In genomic region chr9:98281281-98281680, GRCh38 we compare ENCODE assay signal across 33 cellular contexts.
"Had no signal": no experiment of that assay in that cellular context is flagged by ENCODE, and none has a peak within 500 bp of the region (broad histone marks: within the 10 kb centered on the region; RNA-seq: fewer than 3 reads in every experiment).

No MANE protein-coding gene starts in this region.

- H3K36me3 Mint-ChIP-seq: activated CD4-positive, alpha-beta memory T cell treated with anti-CD3 and anti-CD28 coated beads for 36 hours; activated CD8-positive, alpha-beta memory T cell treated with anti-CD3 and anti-CD28 coated beads, Interleukin-2, amount 10 ng/mL, durations not matched to agents 7 days and 5 days; activated naive CD8-positive, alpha-beta T cell; T-cell had no signal

- H3K4me1 ChIP-seq: heart left ventricle had no signal

- FAIRE-seq: astrocyte, bronchial epithelial cell, frontal cortex had no signal

- H3K4me3 ChIP-seq: coronary artery, dorsolateral prefrontal cortex, heart left ventricle had no signal

- DNase-seq: activated B cell treated with CpG ODN at 0.5 μM for 24 hours; activated CD4-positive, alpha-beta memory T cell treated with anti-CD3 and anti-CD28 coated beads for 36 hours; activated CD4-positive, alpha-beta T cell treated with anti-CD3 and anti-CD28 coated beads, Interleukin-2, amount 10 ng/mL, durations not matched to agents 24 days and 14 days; activated CD8-positive, alpha-beta memory T cell treated with anti-CD3 and anti-CD28 coated beads, Interleukin-2, amount 10 ng/mL, durations not matched to agents 7 days and 5 days; activated CD8-positive, alpha-beta memory T cell treated with anti-CD3 and anti-CD28 coated beads, Interleukin-2, amount 50 U/mL, for 4 hours; activated CD8-positive, alpha-beta T cell treated with anti-CD3 and anti-CD28 coated beads, Interleukin-2, amount 10 ng/mL, durations not matched to agents 7 days and 5 days; activated gamma-delta T cell; activated naive CD4-positive, alpha-beta T cell; activated naive CD4-positive, alpha-beta T cell treated with anti-CD3 and anti-CD28 coated beads, Interleukin-2, amount 50 U/mL, for 16 hours; activated T-cell treated with anti-CD3 and anti-CD28 coated beads, Interleukin-2, amount 50 U/mL, for 24 hours; activated T-cell treated with anti-CD3 and anti-CD28 coated beads, Interleukin-2, amount 50 U/mL, for 72 hours; amniotic stem cell; anterior cingulate cortex; brain microvascular endothelial cell; dorsolateral prefrontal cortex; effector memory CD4-positive, alpha-beta T cell; foreskin fibroblast; heart left ventricle; T-cell; T1000 had no signal

- H3K4me3 Mint-ChIP-seq: activated B cell treated with CpG ODN at 0.5 μM for 24 hours; activated CD4-positive, alpha-beta memory T cell treated with anti-CD3 and anti-CD28 coated beads for 36 hours; activated CD4-positive, alpha-beta T cell treated with anti-CD3 and anti-CD28 coated beads, Interleukin-2, amount 10 ng/mL, durations not matched to agents 24 days and 14 days; activated CD8-positive, alpha-beta memory T cell treated with anti-CD3 and anti-CD28 coated beads, Interleukin-2, amount 10 ng/mL, durations not matched to agents 7 days and 5 days; activated CD8-positive, alpha-beta T cell treated with anti-CD3 and anti-CD28 coated beads, Interleukin-2, amount 10 ng/mL, durations not matched to agents 7 days and 5 days; activated naive CD8-positive, alpha-beta T cell; activated T-cell treated with anti-CD3 and anti-CD28 coated beads, Interleukin-2, amount 50 U/mL, for 24 hours; activated T-cell treated with anti-CD3 and anti-CD28 coated beads, Interleukin-2, amount 50 U/mL, for 72 hours; central memory CD8-positive, alpha-beta T cell; dendritic cell treated with granulocyte-macrophage colony-stimulating factor and Interleukin-4, amounts not matched to agents 40 ng/mL and 50 ng/mL, for 4 days; endodermal cell; T-cell; T-helper 1 cell treated with Interleukin-12 subunit alpha and Interleukin-12 subunit beta and Interleukin-4 antibody, amounts not matched to agents 30 μg/mL and 1 μg/mL, for 36 hours; T-helper 2 cell treated with Interferon-gamma antibody and Interleukin-4, amounts not matched to agents 5 μg/mL and 100 μg/mL, for 36 hours had no signal

- H3K9me3 ChIP-seq: heart left ventricle had no signal

- H3K36me3 ChIP-seq: brain microvascular endothelial cell, heart left ventricle, WERI-Rb-1 had no signal

- H3K9me3 Mint-ChIP-seq: activated B cell treated with CpG ODN at 0.5 μM for 24 hours; activated CD4-positive, alpha-beta memory T cell treated with anti-CD3 and anti-CD28 coated beads for 36 hours; activated CD4-positive, alpha-beta T cell treated with anti-CD3 and anti-CD28 coated beads, Interleukin-2, amount 10 ng/mL, durations not matched to agents 24 days and 14 days; activated T-cell treated with anti-CD3 and anti-CD28 coated beads, Interleukin-2, amount 50 U/mL, for 24 hours; activated T-cell treated with anti-CD3 and anti-CD28 coated beads, Interleukin-2, amount 50 U/mL, for 72 hours; central memory CD8-positive, alpha-beta T cell; dendritic cell treated with granulocyte-macrophage colony-stimulating factor and Interleukin-4, amounts not matched to agents 40 ng/mL and 50 ng/mL, for 4 days; endodermal cell; T-cell; T-helper 1 cell treated with Interleukin-12 subunit alpha and Interleukin-12 subunit beta and Interleukin-4 antibody, amounts not matched to agents 30 μg/mL and 1 μg/mL, for 36 hours; T-helper 2 cell treated with Interferon-gamma antibody and Interleukin-4, amounts not matched to agents 5 μg/mL and 100 μg/mL, for 36 hours had no signal

- ATAC-seq: activated CD4-positive, CD25-positive, alpha-beta regulatory T cell treated with anti-CD3 and anti-CD28 coated beads, Interleukin-2, amount 50 U/mL, for 24 hours; activated CD8-positive, alpha-beta memory T cell treated with anti-CD3 and anti-CD28 coated beads, Interleukin-2, amount 10 ng/mL, durations not matched to agents 7 days and 5 days; activated CD8-positive, alpha-beta T cell treated with anti-CD3 and anti-CD28 coated beads, Interleukin-2, amount 10 ng/mL, durations not matched to agents 7 days and 5 days; activated T-cell treated with anti-CD3 and anti-CD28 coated beads, Interleukin-2, amount 50 U/mL, for 72 hours; esophagus mucosa; heart left ventricle; T-cell had no signal

- H3K27ac ChIP-seq: brain microvascular endothelial cell, coronary artery, dorsolateral prefrontal cortex, heart left ventricle, WERI-Rb-1 had no signal

- H3K4me1 Mint-ChIP-seq: activated B cell treated with CpG ODN at 0.5 μM for 24 hours; activated CD4-positive, alpha-beta T cell treated with anti-CD3 and anti-CD28 coated beads, Interleukin-2, amount 10 ng/mL, durations not matched to agents 24 days and 14 days; activated CD8-positive, alpha-beta memory T cell treated with anti-CD3 and anti-CD28 coated beads, Interleukin-2, amount 10 ng/mL, durations not matched to agents 7 days and 5 days; central memory CD8-positive, alpha-beta T cell; T-cell had no signal

- H3K27ac Mint-ChIP-seq: activated B cell treated with CpG ODN at 0.5 μM for 24 hours; activated CD4-positive, alpha-beta memory T cell treated with anti-CD3 and anti-CD28 coated beads for 36 hours; activated CD4-positive, alpha-beta T cell treated with anti-CD3 and anti-CD28 coated beads, Interleukin-2, amount 10 ng/mL, durations not matched to agents 24 days and 14 days; activated CD8-positive, alpha-beta memory T cell treated with anti-CD3 and anti-CD28 coated beads, Interleukin-2, amount 10 ng/mL, durations not matched to agents 7 days and 5 days; activated CD8-positive, alpha-beta T cell treated with anti-CD3 and anti-CD28 coated beads, Interleukin-2, amount 10 ng/mL, durations not matched to agents 7 days and 5 days; activated naive CD8-positive, alpha-beta T cell; activated T-cell treated with anti-CD3 and anti-CD28 coated beads, Interleukin-2, amount 50 U/mL, for 24 hours; activated T-cell treated with anti-CD3 and anti-CD28 coated beads, Interleukin-2, amount 50 U/mL, for 72 hours; dendritic cell treated with granulocyte-macrophage colony-stimulating factor and Interleukin-4, amounts not matched to agents 40 ng/mL and 50 ng/mL, for 4 days; T-cell; T-helper 1 cell treated with Interleukin-12 subunit alpha and Interleukin-12 subunit beta and Interleukin-4 antibody, amounts not matched to agents 30 μg/mL and 1 μg/mL, for 36 hours; T-helper 2 cell treated with Interferon-gamma antibody and Interleukin-4, amounts not matched to agents 5 μg/mL and 100 μg/mL, for 36 hours had no signal
